In genomic region chr2:85255813-85256581, GRCh38 we compare ENCODE assay signal across 9 cellular contexts.
A peak's percentile ranks its signal among the peaks of the same experiment; 100 is the strongest.
DNase-seq lines count a peak whose midpoint lies in the region; ATAC-seq, FAIRE-seq and TF ChIP-seq lines count a peak whose summit lies in the region.
"Had no signal": no experiment of that assay in that cellular context is flagged by ENCODE, and none has a peak within 500 bp of the region (broad histone marks: within the 10 kb centered on the region; RNA-seq: fewer than 3 reads in every experiment).

No MANE protein-coding gene starts in this region.

- TF ChIP-seq CTCF in epithelial cell of esophagus (IDR thresholded peaks at IDR 0.05; ENCODE audit: insufficient read depth, low read depth, low read length, missing control alignments): no peak

- 1 to 3% methylated on average over 13 to 19 of the region's 23 CpGs for WGBS in mesodermal cell (ENCODE audit: insufficient coverage in 2 of 2), 2 experiments

- peak overlapping the region; percentile 20 for H3K4me3 ChIP-seq in epithelial cell of esophagus (ENCODE audit: low read length)
- H3K4me3 ChIP-seq in mesodermal cell (ENCODE audit: extremely low read depth, insufficient read depth, low read length, poor library complexity, severe bottlenecking): peak overlapping the region; percentile 21

- no peak for ATAC-seq in HG02973 (IDR thresholded peaks at IDR 0.05; ENCODE audit: unreplicated experiment)

- H3K9me3 ChIP-seq in mesodermal cell (ENCODE audit: control insufficient read depth, low read length): no peaks in the 10 kb centered on the region
- H3K9me3 ChIP-seq: neutrophil had no signal

- no peaks in the 10 kb centered on the region for H3K36me3 ChIP-seq in mesodermal cell (ENCODE audit: control insufficient read depth, insufficient read depth, low read length)
- H3K36me3 ChIP-seq: neutrophil had no signal

- peak; percentile 68 for DNase-seq in NCI-H82 treated with DMSO at 0.1 percent for 48 hours (lab: John Stamatoyannopoulos, UW; ENCODE audit: unreplicated experiment)
- DNase-seq in epithelial cell of esophagus (ENCODE audit: low read depth): peak; percentile 85
- peak; percentile 75 for DNase-seq in urothelium cell line (ENCODE audit: low spot score)
- no peak for DNase-seq in HCEC 1CT
- DNase-seq in superior temporal gyrus (ENCODE audit: extremely low spot score): no peak
- DNase-seq: NCI-H2107 had no signal

- peak; percentile 44 for FAIRE-seq in urothelium cell line (lab: Jason Lieb, UNC)

- peak overlapping the region; percentile 99 for H3K27ac ChIP-seq in mesodermal cell (ENCODE audit: low read depth, low read length, severe bottlenecking)
- H3K27ac ChIP-seq: neutrophil had no signal

- H3K4me1 ChIP-seq in mesodermal cell (ENCODE audit: control insufficient read depth, insufficient read depth, low read length, poor library complexity, severe bottlenecking): peaks cover 76% of the 10 kb centered on the region

Comparison
In these comparisons a context has a peak if more than half of its experiments do, and no peak if none do; other contexts are left out.
1. DNase-seq: peak in NCI-H82 treated with DMSO at 0.1 percent for 48 hours (single experiment), epithelial cell of esophagus (single experiment) and urothelium cell line (single experiment); none in HCEC 1CT (single experiment) and superior temporal gyrus (single experiment).